13 cellular contexts compared by ENCODE assay signal in the genomic region with DNA sequence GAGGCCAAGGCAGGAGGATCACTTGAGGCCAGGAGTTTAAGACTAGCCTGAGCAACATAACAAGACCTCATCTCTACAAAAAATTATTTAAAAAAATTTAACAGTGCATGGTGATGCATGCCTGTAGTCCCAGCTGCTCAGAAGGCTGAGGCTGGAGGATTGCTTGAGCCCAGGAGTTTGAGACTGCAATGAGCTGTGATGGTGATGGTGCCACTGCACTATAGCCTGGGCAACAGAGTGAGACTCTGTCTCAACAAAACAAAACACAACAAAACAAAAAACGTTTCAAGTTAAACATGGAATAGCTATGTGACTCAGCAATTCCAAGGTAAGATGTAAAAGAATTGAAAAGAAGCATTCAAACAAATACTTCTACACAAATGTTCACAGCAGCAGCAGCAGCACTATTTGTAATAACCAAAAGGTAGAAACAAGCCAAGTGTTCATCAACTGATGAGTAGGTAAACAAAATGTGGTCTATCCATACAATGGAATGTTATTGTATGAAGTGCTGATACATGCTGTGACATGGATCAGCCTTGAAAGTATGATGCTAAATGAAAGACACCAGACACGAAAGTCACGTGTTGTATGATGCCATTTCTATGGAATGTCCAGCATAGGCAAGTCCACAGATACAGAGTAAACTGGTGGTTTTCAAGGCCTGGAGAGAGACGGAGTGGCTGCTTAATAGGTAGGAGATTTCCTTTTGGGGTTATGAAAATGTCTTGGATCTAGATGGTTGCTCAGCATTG. TPM values are rescaled to one million over a fixed set of nuclear protein-coding genes. Genes with fewer than 3 reads are reported as not detected.
DNase-seq lines count a peak whose midpoint lies in the region; ATAC-seq and TF ChIP-seq lines count a peak whose summit lies in the region.
"Had no signal": no experiment of that assay in that cellular context is flagged by ENCODE, and none has a peak within 500 bp of the region (broad histone marks: within the 10 kb centered on the region; RNA-seq: fewer than 3 reads in every experiment).

No MANE protein-coding gene starts in this region.

- no peak overlapping the region; the same call in 1 of the 2 replicates for H3K9ac ChIP-seq in IMR-90 (ENCODE audit: low read depth, low read length)
- H3K9ac ChIP-seq: BLaER1 had no signal

- peak overlapping the region; percentile 95 for H2BK5ac ChIP-seq in IMR-90 (ENCODE audit: low read depth, low read length, poor library complexity, severe bottlenecking)

- peak; percentile 97 for ATAC-seq in IMR-90 (ENCODE audit: low read depth)
- no peak for ATAC-seq in GM21360 (IDR thresholded peaks at IDR 0.05; ENCODE audit: unreplicated experiment)
- ATAC-seq in HG03175 (IDR thresholded peaks at IDR 0.05; ENCODE audit: unreplicated experiment), result no peak
- ATAC-seq: naive thymus-derived CD4-positive, alpha-beta T cell had no signal

- no peak overlapping the region for H2AFZ ChIP-seq in IMR-90 (replicated peaks; ENCODE audit: low read length, poor library complexity)

- H2BK120ac ChIP-seq in IMR-90 (ENCODE audit: low read depth, low read length), result peak overlapping the region; percentile 82

- peak overlapping the region; percentile 55 for H2BK20ac ChIP-seq in IMR-90 (ENCODE audit: low read depth, low read length)

- no peaks in the 10 kb centered on the region; the same call in 1 of the 2 replicates for H3K4me1 ChIP-seq in IMR-90 (ENCODE audit: control insufficient read depth, insufficient read depth, low read length)
- H3K4me1 ChIP-seq: BLaER1 had no signal

- H4K91ac ChIP-seq in IMR-90 (ENCODE audit: insufficient read depth, low read depth, low read length), result peak overlapping the region; percentile 34

- dilution Hi-C loops in IMR-90 (cut with HindIII; ENCODE audit: low sequenced_read_pairs, unreplicated experiment), result no loop called here

- no peak for TF ChIP-seq CTCF in IMR-90 (conservative IDR thresholded peaks at IDR 0.05; ENCODE audit: low read depth, low read length)
- TF ChIP-seq CTCF in astrocyte of the cerebellum (IDR thresholded peaks at IDR 0.05; ENCODE audit: low read depth, low read length, missing control alignments), result no peak

- peak overlapping the region; percentile 81; the same call in 1 of the 2 replicates for H3K18ac ChIP-seq in IMR-90 (ENCODE audit: low read depth, low read length)

- H3K4me3 ChIP-seq in IMR-90 (ENCODE audit: insufficient read depth, low read depth, low read length) (peak overlapping the region; percentile 23; the same call in 1 of the 2 replicates), astrocyte of the cerebellum (ENCODE audit: low read depth, low read length) (no peak overlapping the region)
- H3K4me3 ChIP-seq: BLaER1 had no signal

- intact Hi-C loops in IMR-90 (cut with micrococcal nuclease), result no loop called here

- POLR2A ChIA-PET in IMR-90 (lab: Charles Lee; ENCODE audit: unreplicated experiment), result no interaction called here

- H3K79me1 ChIP-seq in IMR-90 (ENCODE audit: low read depth in 1 of 2, low read length in 2 of 2), result peaks cover 3 to 7% of the 10 kb centered on the region in 2 experiments; a peak in 2 of 4 replicates

- TF ChIP-seq POLR2A in IMR-90 (IDR thresholded peaks at IDR 0.05; ENCODE audit: low read depth, low read length), result no peak; the same call in 1 of the 2 replicates

- peak overlapping the region; percentile 66; the same call in 1 of the 2 replicates for H3K23ac ChIP-seq in IMR-90 (ENCODE audit: low read depth, low read length)

- H3K14ac ChIP-seq in IMR-90 (replicated peaks; ENCODE audit: low read depth, low read length), result peak overlapping the region; percentile 63; the same call in 1 of the 2 replicates

- TF ChIP-seq RAD21 in IMR-90 (IDR thresholded peaks at IDR 0.05; ENCODE audit: low read length), result no peak

- H2BK15ac ChIP-seq in IMR-90 (ENCODE audit: low read depth, low read length), result peak overlapping the region; percentile 0; the same call in 2 of the 3 replicates

- peak overlapping the region in 1 of 2 experiments; percentile 80; a peak in 2 of 4 replicates for H4K8ac ChIP-seq in IMR-90 (ENCODE audit: low read depth in 2 of 2, low read length in 2 of 2)

- no peak overlapping the region for H2AK9ac ChIP-seq in IMR-90 (replicated peaks; ENCODE audit: low read depth, low read length, poor library complexity)

- 12% methylated on average over 3 of the region's 4 CpGs; no CpG with 5 or more reads in 1 of the 2 experiments for WGBS in IMR-90 (ENCODE audit: extremely low coverage in 2 of 2, insufficient read length in 1 of 2), 2 experiments

- H3K27ac ChIP-seq in IMR-90 (ENCODE audit: insufficient read depth, low read length), result peak overlapping the region; percentile 72
- H3K27ac ChIP-seq: BLaER1 had no signal

- no peaks in the 10 kb centered on the region for H3K27me3 ChIP-seq in IMR-90 (ENCODE audit: control insufficient read depth, insufficient read depth, low read length)
- H3K27me3 ChIP-seq: BLaER1 had no signal

- H3K4ac ChIP-seq in IMR-90 (ENCODE audit: low read depth, low read length), result peak overlapping the region; percentile 88

- peaks cover 2% of the 10 kb centered on the region; the same call in 1 of the 2 replicates for H3K9me3 ChIP-seq in IMR-90 (ENCODE audit: control insufficient read depth, insufficient read depth, low read length)

- H2AK5ac ChIP-seq in IMR-90 (ENCODE audit: low read depth, low read length), result peak overlapping the region; percentile 87; the same call in 1 of the 2 replicates

- H3K9me1 ChIP-seq in IMR-90 (ENCODE audit: insufficient read depth, low read length), result no peaks in the 10 kb centered on the region; the same call in 1 of the 2 replicates

- BruUV-seq in IMR-90 (replicated peaks; lab: Mats Ljungman, UMichigan), result no TSS peak

- peak overlapping the region; percentile 52; the same call in 1 of the 2 replicates for H3K4me2 ChIP-seq in IMR-90 (ENCODE audit: low read depth, low read length)
- H3K4me2 ChIP-seq: BLaER1 had no signal

- peak overlapping the region; percentile 54 for H3K56ac ChIP-seq in IMR-90 (ENCODE audit: extremely low read depth, insufficient read depth, low read length)

- 0 out of 2 replicates have a peak, but pooled peaks cover 1% of the 10 kb centered on the region for H3K36me3 ChIP-seq in IMR-90 (ENCODE audit: control insufficient read depth, insufficient read depth, low read length)
- H3K36me3 ChIP-seq: BLaER1 had no signal

- peak overlapping the region; percentile 65 for H4K5ac ChIP-seq in IMR-90 (ENCODE audit: low read depth, low read length)

- CTCF ChIA-PET in IMR-90 (lab: Yijun Ruan, JAX), result interaction anchor here (0.6 to 1.1 kb wide), 2 partner anchors 63 to 105 kb away, joined by 3 read pairs; no protein-coding TSS in a partner anchor

- DNase-seq in AG08395 (ENCODE audit: low spot score) (peak; percentile 17), IMR-90 (peak; percentile 98), astrocyte of the cerebellum (ENCODE audit: low read depth) (peak; percentile 68), glomerular visceral epithelial cell (ENCODE audit: extremely low spot score) (peak; percentile 84), epidermal melanocyte (ENCODE audit: insufficient read length, low spot score) (no peak), NCI-H2107 (lab: John Stamatoyannopoulos, UW) (no peak)
- DNase-seq: GF-D8; immature natural killer cell; naive thymus-derived CD4-positive, alpha-beta T cell; NCI-H1436 treated with DMSO at 0.1 percent for 48 hours had no signal

- in situ Hi-C loops in IMR-90 (cut with MboI; ENCODE audit: low sequenced_read_pairs), result no loop called here
- in situ Hi-C loops in astrocyte of the cerebellum (cut with HindIII; ENCODE audit: low sequenced_read_pairs), result no loop called here

- H4K20me1 ChIP-seq in IMR-90 (ENCODE audit: insufficient read depth, low read length), result no peaks in the 10 kb centered on the region
- H4K20me1 ChIP-seq: BLaER1 had no signal

TF ChIP-seq in IMR-90, 13 proteins besides CTCF, POLR2A, EP300 and RAD21:
- TF ChIP-seq MXI1 (IDR thresholded peaks at IDR 0.05; ENCODE audit: borderline replicate concordance, low read depth, low read length), result no peak
- peak; percentile 57; the same call in 1 of the 2 replicates for TF ChIP-seq MAFK (IDR thresholded peaks at IDR 0.05; ENCODE audit: low read depth, low read length)
- peak; percentile 38 for TF ChIP-seq FOS (IDR thresholded peaks at IDR 0.05; ENCODE audit: low read depth, low read length)
- no peak for TF ChIP-seq CHD1 (IDR thresholded peaks at IDR 0.05; ENCODE audit: low read depth, low read length)
- TF ChIP-seq NFE2L2 (IDR thresholded peaks at IDR 0.05; ENCODE audit: low read depth, low read length), result peak; percentile 86
- no peak for TF ChIP-seq MAZ (IDR thresholded peaks at IDR 0.05; ENCODE audit: borderline replicate concordance, low read depth, low read length)
- TF ChIP-seq BHLHE40 (IDR thresholded peaks at IDR 0.05; ENCODE audit: low read depth, low read length), result peak; percentile 89
- TF ChIP-seq, protein P1, sequence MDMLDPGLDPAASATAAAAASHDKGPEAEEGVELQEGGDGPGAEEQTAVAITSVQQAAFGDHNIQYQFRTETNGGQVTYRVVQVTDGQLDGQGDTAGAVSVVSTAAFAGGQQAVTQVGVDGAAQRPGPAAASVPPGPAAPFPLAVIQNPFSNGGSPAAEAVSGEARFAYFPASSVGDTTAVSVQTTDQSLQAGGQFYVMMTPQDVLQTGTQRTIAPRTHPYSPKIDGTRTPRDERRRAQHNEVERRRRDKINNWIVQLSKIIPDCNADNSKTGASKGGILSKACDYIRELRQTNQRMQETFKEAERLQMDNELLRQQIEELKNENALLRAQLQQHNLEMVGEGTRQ (IDR thresholded peaks at IDR 0.05; ENCODE audit: low read depth, low read length), result peak; percentile 96
- no peak for TF ChIP-seq ELK1 (IDR thresholded peaks at IDR 0.05; ENCODE audit: borderline replicate concordance, low read depth, low read length)
- no peak for TF ChIP-seq RFX5 (IDR thresholded peaks at IDR 0.05; ENCODE audit: low read depth, low read length)
- TF ChIP-seq CEBPB (IDR thresholded peaks at IDR 0.05; ENCODE audit: low read depth, low read length), result peak; percentile 26; the same call in 1 of the 2 replicates
- TF ChIP-seq SMC3 (IDR thresholded peaks at IDR 0.05; ENCODE audit: low read depth, low read length), result no peak
- no peak for TF ChIP-seq RCOR1 (IDR thresholded peaks at IDR 0.05; ENCODE audit: insufficient replicate concordance, low read length)
TF ChIP-seq in IMR-90: peak in this region for 6.

RNA-seq across cellular contexts. Expression of gene CFAP251, which starts 31.4 kb away (rescaled TPM):
- 9.1 and 9.4 TPM in 2 replicates for total RNA-seq in IMR-90 (2012; rRNA removed)
- 6.8 and 7.8 TPM in 2 replicates for polyA plus RNA-seq in IMR-90 (2012; rRNA removed)
- polyA plus RNA-seq in IMR-90 (2012; cell fraction: cytosol; rRNA removed), result 4.2 and 6.8 TPM in 2 replicates
- 5.3 and 12.5 TPM in 2 replicates for polyA plus RNA-seq in IMR-90 (2012; cell fraction: nucleus; rRNA removed; ENCODE audit: low replicate concordance)
- polyA plus RNA-seq: naive thymus-derived CD4-positive, alpha-beta T cell had no signal

Comparison
In these comparisons a context has a peak if more than half of its experiments do, and no peak if none do; other contexts are left out.
1. DNase-seq: peak in AG08395 (single experiment), IMR-90 (single experiment), astrocyte of the cerebellum (single experiment) and glomerular visceral epithelial cell (single experiment); none in epidermal melanocyte (single experiment) and NCI-H2107 (single experiment).